Comparison of ENCODE assay signal across 12 cellular contexts in genomic region chr11:32448232-32448631, GRCh38. TPM values are rescaled to one million over a fixed set of nuclear protein-coding genes. Genes with fewer than 3 reads are reported as not detected.
DNase-seq lines count a peak whose midpoint lies in the region; FAIRE-seq and TF ChIP-seq lines count a peak whose summit lies in the region.
"Had no signal": no experiment of that assay in that cellular context is flagged by ENCODE, and none has a peak within 500 bp of the region (broad histone marks: within the 10 kb centered on the region; RNA-seq: fewer than 3 reads in every experiment).

No MANE protein-coding gene starts in this region.

- H3K36me3 Mint-ChIP-seq in osteocyte (ENCODE audit: unreplicated experiment), result no peaks in the 10 kb centered on the region

- H3K9me3 ChIP-seq in WERI-Rb-1 (ENCODE audit: severe bottlenecking), result no peaks in the 10 kb centered on the region

- DNase-seq in NCI-H748 (lab: John Stamatoyannopoulos, UW; ENCODE audit: unreplicated experiment) (peak; percentile 31), NCI-H748 treated with DMSO at 0.1 percent for 48 hours (lab: John Stamatoyannopoulos, UW) (no peak), M059J (ENCODE audit: low read depth) (peak; percentile 70), WERI-Rb-1 (no peak), renal cortical epithelial cell (ENCODE audit: low read depth) (peak; percentile 28), osteocyte (ENCODE audit: extremely low spot score, unreplicated experiment) (no peak), mesenteric fat pad (ENCODE audit: low spot score) (no peak), frontal cortex (ENCODE audit: low spot score in 2 of 2) (no peak)
- DNase-seq: cortex of kidney; right cardiac atrium; stimulated activated naive CD4-positive, alpha-beta T cell treated with Interleukin-2 at 50 U/mL for 16 hours had no signal

- no peak for FAIRE-seq in frontal cortex (lab: Jason Lieb, UNC)

- TF ChIP-seq CTCF in WERI-Rb-1 (IDR thresholded peaks at IDR 0.05; ENCODE audit: low read depth, low read length) (peak; percentile 31; the same call in 1 of the 2 replicates), osteocyte (IDR thresholded peaks at IDR 0.05) (no peak)

- H3K36me3 ChIP-seq in WERI-Rb-1, result no peaks in the 10 kb centered on the region

- H3K27me3 ChIP-seq in WERI-Rb-1 (ENCODE audit: insufficient read depth, low read depth, severe bottlenecking), result peaks cover 82% of the 10 kb centered on the region

- H3K4me1 Mint-ChIP-seq in osteocyte (ENCODE audit: unreplicated experiment), result no peaks in the 10 kb centered on the region
- H3K4me1 Mint-ChIP-seq: B cell had no signal

- peaks cover 31% of the 10 kb centered on the region for H3K27me3 Mint-ChIP-seq in osteocyte (ENCODE audit: unreplicated experiment)

- H3K9me3 Mint-ChIP-seq in osteocyte (ENCODE audit: unreplicated experiment), result no peaks in the 10 kb centered on the region

- no peak overlapping the region for H3K4me3 ChIP-seq in WERI-Rb-1 (ENCODE audit: low read depth, low read length)

- H3K27ac ChIP-seq in WERI-Rb-1, result no peak overlapping the region

- no peak overlapping the region for H3K4me3 Mint-ChIP-seq in osteocyte (ENCODE audit: unreplicated experiment)
- H3K4me3 Mint-ChIP-seq: B cell had no signal

- no peak overlapping the region for H3K27ac Mint-ChIP-seq in osteocyte (ENCODE audit: unreplicated experiment)
- H3K27ac Mint-ChIP-seq: B cell had no signal

RNA-seq across cellular contexts. Expression of gene WT1, which starts 12.9 kb away (rescaled TPM):
- 4.6 and 5.9 TPM in 2 replicates for total RNA-seq in M059J (2014; rRNA removed; shearing (Covaris generic))
- total RNA-seq in renal cortical epithelial cell (0.17 and 0.40 TPM in 2 replicates), osteocyte (not detected in 2 replicates), mesenteric fat pad (8.5 TPM), frontal cortex (not detected)
- total RNA-seq: B cell had no signal

Comparison
In these comparisons a context has a peak if more than half of its experiments do, and no peak if none do; other contexts are left out.
1. DNase-seq: peak in NCI-H748 (single experiment), M059J (single experiment) and renal cortical epithelial cell (single experiment); none in NCI-H748 treated with DMSO at 0.1 percent for 48 hours (single experiment), WERI-Rb-1 (single experiment), osteocyte (single experiment), mesenteric fat pad (single experiment) and frontal cortex (0 of 2).